Comparison of ENCODE assay signal across 8 cellular contexts in genomic region chr1:9201421-9202239, GRCh38. TPM values are rescaled to one million over a fixed set of nuclear protein-coding genes. Genes with fewer than 3 reads are reported as not detected.
DNase-seq lines count a peak whose midpoint lies in the region; ATAC-seq and TF ChIP-seq lines count a peak whose summit lies in the region.

No MANE protein-coding gene starts in this region.

- H3K36me3 ChIP-seq in HCT116 (ENCODE audit: control insufficient read depth in 1 of 2, insufficient read depth in 2 of 2, low read length in 2 of 2) (no peaks in the 10 kb centered on the region), adipocyte (ENCODE audit: control insufficient read depth, insufficient read depth, low read length, severe bottlenecking) (no peaks in the 10 kb centered on the region), Karpas-422 (ENCODE audit: insufficient read depth, low read length) (no peaks in the 10 kb centered on the region)

- peak; percentile 59 for ATAC-seq in HCT116
- no peak for ATAC-seq in HG03159 (IDR thresholded peaks at IDR 0.05; ENCODE audit: unreplicated experiment)

- no peak for TF ChIP-seq RAD21 in HCT116 (IDR thresholded peaks at IDR 0.05; ENCODE audit: low read depth)

- no peak for DNase-seq in AG04449 (ENCODE audit: low read depth, low spot score)
- DNase-seq in HCT116 (ENCODE audit: low read depth, low spot score), result no peak
- peak; percentile 78 for DNase-seq in adipocyte (ENCODE audit: low read depth)
- peak; percentile 80 for DNase-seq in iris pigment epithelial cell (ENCODE audit: low read depth)
- DNase-seq in stromal cell of bone marrow (ENCODE audit: low read depth), result peak; percentile 70
- no peak for DNase-seq in NCI-H82 (lab: John Stamatoyannopoulos, UW)
- no peak for DNase-seq in Karpas-422

- no TSS peak for BruUV-seq in HCT116 (replicated peaks; lab: Mats Ljungman, UMichigan)

- peaks cover 5 to 12% of the 10 kb centered on the region in 2 experiments; a peak in 3 of 4 replicates for H3K4me1 ChIP-seq in HCT116 (ENCODE audit: control insufficient read depth in 1 of 2, insufficient read depth in 2 of 2, low read length in 2 of 2)
- H3K4me1 ChIP-seq in adipocyte (ENCODE audit: control insufficient read depth, insufficient read depth, low read length), result peaks cover 53% of the 10 kb centered on the region
- peaks cover 7% of the 10 kb centered on the region for H3K4me1 ChIP-seq in Karpas-422 (ENCODE audit: low read length)

- CTCF ChIA-PET in AG04449 (lab: Yijun Ruan, JAX) (interaction anchor here (1.0 to 3.0 kb wide), 11 partner anchors 14 to 290 kb away, joined by 3 to 18 read pairs (median 6); partner anchors contain the start of gene H6PD), HCT116 (lab: Charles Lee) (interaction anchor here (0.8 to 1.3 kb wide), 2 partner anchors 91 to 100 kb away, joined by 5 read pairs; no protein-coding TSS in a partner anchor)

- H4K20me1 ChIP-seq in HCT116 (ENCODE audit: insufficient read depth) (no peaks in the 10 kb centered on the region), Karpas-422 (ENCODE audit: insufficient read depth, low read depth, low read length) (no peaks in the 10 kb centered on the region)

- intact Hi-C loops in HCT116 (cut with micrococcal nuclease), result no loop called here

- no peak for TF ChIP-seq POLR2A in HCT116 (IDR thresholded peaks at IDR 0.05; ENCODE audit: borderline replicate concordance, extremely low read depth, insufficient read depth, insufficient read length)

- H3K9me3 ChIP-seq in HCT116 (ENCODE audit: control insufficient read depth in 1 of 2, insufficient read depth in 1 of 2, low read depth in 1 of 2, low read length in 2 of 2) (no peaks in the 10 kb centered on the region), adipocyte (ENCODE audit: control insufficient read depth, low read length) (no peaks in the 10 kb centered on the region), Karpas-422 (ENCODE audit: low read length) (no peaks in the 10 kb centered on the region)

- H3K27ac ChIP-seq in HCT116 (ENCODE audit: low read depth, low read length), result no peak overlapping the region
- H3K27ac ChIP-seq in Karpas-422 (ENCODE audit: low read length), result no peak overlapping the region

- H2AFZ ChIP-seq in HCT116 (ENCODE audit: low read depth, low read length, poor library complexity, severe bottlenecking) (no peak overlapping the region), Karpas-422 (ENCODE audit: low read length) (no peak overlapping the region)

- H3K9me2 ChIP-seq in HCT116 (ENCODE audit: insufficient read depth) (no peaks in the 10 kb centered on the region), Karpas-422 (replicated peaks; ENCODE audit: insufficient read depth, low read length) (no peaks in the 10 kb centered on the region)

- peak overlapping the region; percentile 71 for H3K4me2 ChIP-seq in HCT116 (ENCODE audit: low read length)
- H3K4me2 ChIP-seq in Karpas-422 (ENCODE audit: low read depth, low read length, poor library complexity, severe bottlenecking), result no peak overlapping the region

- H3K4me3 ChIP-seq in AG04449 (ENCODE audit: low read depth, low read length) (peak overlapping the region; percentile 66), HCT116 (replicated peaks in 1 of 2; ENCODE audit: low read depth in 1 of 2, low read length in 2 of 2) (peak overlapping the region; percentile 16 to 39), adipocyte (ENCODE audit: low read length) (peak overlapping the region; percentile 89), Karpas-422 (ENCODE audit: low read length) (no peak overlapping the region)

- POLR2A ChIA-PET in AG04449 (lab: Yijun Ruan, JAX) (interaction anchor here (0.6 to 1.7 kb wide), 2 partner anchors 34 to 265 kb away, joined by 3 to 4 read pairs; no protein-coding TSS in a partner anchor), HCT116 (lab: Charles Lee) (interaction anchor here (0.6 kb wide), 1 partner anchor 620 kb away, joined by 4 read pairs; no protein-coding TSS in a partner anchor)

- no peak for TF ChIP-seq CTCF in AG04449 (IDR thresholded peaks at IDR 0.05; ENCODE audit: insufficient read depth, low read length, missing control alignments)
- no peak for TF ChIP-seq CTCF in HCT116 (IDR thresholded peaks at IDR 0.05 in 2 of 3, conservative IDR thresholded peaks at IDR 0.05 in 1 of 3; ENCODE audit: borderline replicate concordance in 1 of 3, insufficient read depth in 1 of 3, low read depth in 2 of 3, low read length in 2 of 3)

- H3K27me3 ChIP-seq in HCT116 (ENCODE audit: insufficient read depth, low read length) (peaks cover 50% of the 10 kb centered on the region; the same call in 1 of the 2 replicates), adipocyte (replicated peaks; ENCODE audit: control insufficient read depth, insufficient read depth, low read length) (no peaks in the 10 kb centered on the region), Karpas-422 (ENCODE audit: low read length) (no peaks in the 10 kb centered on the region)

- no peaks in the 10 kb centered on the region for H3K79me2 ChIP-seq in HCT116 (ENCODE audit: insufficient read depth, low read length)
- H3K79me2 ChIP-seq in Karpas-422 (ENCODE audit: low read length), result no peaks in the 10 kb centered on the region

- H3K9ac ChIP-seq in HCT116 (ENCODE audit: low read length) (no peak overlapping the region), adipocyte (ENCODE audit: low read length) (peak overlapping the region; percentile 86), Karpas-422 (ENCODE audit: low read length) (no peak overlapping the region)

- RAD21 ChIA-PET in HCT116 (lab: Charles Lee; ENCODE audit: low non-redundant PET in 1 of 2, low total read pairs in 2 of 2, uncharacterized antibody in 2 of 2, unreplicated experiment in 2 of 2), result no interaction called here

TF ChIP-seq in HCT116, 20 proteins besides CTCF, POLR2A, EP300 and RAD21:
- TF ChIP-seq SRF (IDR thresholded peaks at IDR 0.05; ENCODE audit: low read depth) (no peak), FOSL1 (IDR thresholded peaks at IDR 0.05; ENCODE audit: low read depth) (no peak), YY1 (IDR thresholded peaks at IDR 0.05; ENCODE audit: extremely low read depth, insufficient replicate concordance, low read depth, low read length) (no peak), TCF7L2 (IDR thresholded peaks at IDR 0.05; ENCODE audit: borderline replicate concordance, extremely low read depth, insufficient read depth, insufficient read length) (no peak), ZFX (IDR thresholded peaks at IDR 0.05) (no peak), SP1 (IDR thresholded peaks at IDR 0.05; ENCODE audit: low read depth) (no peak), ELF1 (IDR thresholded peaks at IDR 0.05; ENCODE audit: borderline replicate concordance, low read depth) (no peak), CBX3 (IDR thresholded peaks at IDR 0.05; ENCODE audit: low read depth) (no peak)
- TF ChIP-seq, protein P1, sequence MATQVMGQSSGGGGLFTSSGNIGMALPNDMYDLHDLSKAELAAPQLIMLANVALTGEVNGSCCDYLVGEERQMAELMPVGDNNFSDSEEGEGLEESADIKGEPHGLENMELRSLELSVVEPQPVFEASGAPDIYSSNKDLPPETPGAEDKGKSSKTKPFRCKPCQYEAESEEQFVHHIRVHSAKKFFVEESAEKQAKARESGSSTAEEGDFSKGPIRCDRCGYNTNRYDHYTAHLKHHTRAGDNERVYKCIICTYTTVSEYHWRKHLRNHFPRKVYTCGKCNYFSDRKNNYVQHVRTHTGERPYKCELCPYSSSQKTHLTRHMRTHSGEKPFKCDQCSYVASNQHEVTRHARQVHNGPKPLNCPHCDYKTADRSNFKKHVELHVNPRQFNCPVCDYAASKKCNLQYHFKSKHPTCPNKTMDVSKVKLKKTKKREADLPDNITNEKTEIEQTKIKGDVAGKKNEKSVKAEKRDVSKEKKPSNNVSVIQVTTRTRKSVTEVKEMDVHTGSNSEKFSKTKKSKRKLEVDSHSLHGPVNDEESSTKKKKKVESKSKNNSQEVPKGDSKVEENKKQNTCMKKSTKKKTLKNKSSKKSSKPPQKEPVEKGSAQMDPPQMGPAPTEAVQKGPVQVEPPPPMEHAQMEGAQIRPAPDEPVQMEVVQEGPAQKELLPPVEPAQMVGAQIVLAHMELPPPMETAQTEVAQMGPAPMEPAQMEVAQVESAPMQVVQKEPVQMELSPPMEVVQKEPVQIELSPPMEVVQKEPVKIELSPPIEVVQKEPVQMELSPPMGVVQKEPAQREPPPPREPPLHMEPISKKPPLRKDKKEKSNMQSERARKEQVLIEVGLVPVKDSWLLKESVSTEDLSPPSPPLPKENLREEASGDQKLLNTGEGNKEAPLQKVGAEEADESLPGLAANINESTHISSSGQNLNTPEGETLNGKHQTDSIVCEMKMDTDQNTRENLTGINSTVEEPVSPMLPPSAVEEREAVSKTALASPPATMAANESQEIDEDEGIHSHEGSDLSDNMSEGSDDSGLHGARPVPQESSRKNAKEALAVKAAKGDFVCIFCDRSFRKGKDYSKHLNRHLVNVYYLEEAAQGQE (IDR thresholded peaks at IDR 0.05; ENCODE audit: low read depth), result no peak
- TF ChIP-seq, protein P2, sequence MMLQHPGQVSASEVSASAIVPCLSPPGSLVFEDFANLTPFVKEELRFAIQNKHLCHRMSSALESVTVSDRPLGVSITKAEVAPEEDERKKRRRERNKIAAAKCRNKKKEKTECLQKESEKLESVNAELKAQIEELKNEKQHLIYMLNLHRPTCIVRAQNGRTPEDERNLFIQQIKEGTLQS (IDR thresholded peaks at IDR 0.05), result no peak

RNA-seq across cellular contexts. Expression of gene H6PD, which starts 32.9 kb away (rescaled TPM):
- 16.2 TPM for total RNA-seq in HCT116 (2021; ENCODE audit: unreplicated experiment)
- 11.7 TPM in 2 replicates for polyA plus RNA-seq in HCT116 (2012)
- 21.3 and 21.6 TPM in 2 replicates for total RNA-seq in Karpas-422 (2014; rRNA removed; shearing (Covaris generic); ENCODE audit: low replicate concordance)

Comparison
In these comparisons a context has a peak if more than half of its experiments do, and no peak if none do; other contexts are left out.
1. DNase-seq: peak in adipocyte (single experiment), iris pigment epithelial cell (single experiment) and stromal cell of bone marrow (single experiment); none in AG04449 (single experiment), HCT116 (single experiment), NCI-H82 (single experiment) and Karpas-422 (single experiment).